In the genomic region with DNA sequence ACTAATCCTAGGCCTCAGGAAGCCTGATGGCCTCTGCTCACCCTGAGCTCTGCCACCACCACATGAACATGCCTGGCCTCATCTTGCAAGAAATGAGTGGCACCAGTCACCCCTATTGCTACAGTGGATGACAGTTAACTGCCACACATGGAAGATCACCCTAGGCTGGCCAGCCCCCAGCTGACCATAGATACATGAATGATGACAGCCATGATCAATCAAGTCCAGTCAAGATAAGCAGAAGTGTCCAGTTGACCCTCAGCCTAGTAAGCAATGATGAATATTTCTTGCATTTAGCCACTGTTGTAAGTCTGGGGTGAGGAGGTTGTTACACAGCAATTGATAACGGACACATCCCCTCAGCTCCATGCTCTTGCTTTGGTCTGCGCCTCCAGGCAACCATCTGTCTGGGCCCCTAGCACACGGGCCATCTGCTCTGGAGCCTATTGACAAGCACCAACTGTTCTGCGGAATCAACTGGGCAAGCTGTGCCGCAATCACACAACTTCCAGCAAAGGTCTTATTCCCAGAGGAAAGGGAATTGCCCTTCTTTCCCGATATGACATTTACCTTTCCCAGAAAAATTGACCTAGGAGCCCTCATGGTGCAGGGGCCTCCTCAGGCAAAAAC, we compare ENCODE assay signal across 1 cellular context.
TF ChIP-seq lines count a peak whose summit lies in the region.

No MANE protein-coding gene starts in this region.

TF ChIP-seq in K562, 482 proteins besides CTCF, POLR2A, EP300 and RAD21 (continued from another document):
- TF ChIP-seq, protein P1, sequence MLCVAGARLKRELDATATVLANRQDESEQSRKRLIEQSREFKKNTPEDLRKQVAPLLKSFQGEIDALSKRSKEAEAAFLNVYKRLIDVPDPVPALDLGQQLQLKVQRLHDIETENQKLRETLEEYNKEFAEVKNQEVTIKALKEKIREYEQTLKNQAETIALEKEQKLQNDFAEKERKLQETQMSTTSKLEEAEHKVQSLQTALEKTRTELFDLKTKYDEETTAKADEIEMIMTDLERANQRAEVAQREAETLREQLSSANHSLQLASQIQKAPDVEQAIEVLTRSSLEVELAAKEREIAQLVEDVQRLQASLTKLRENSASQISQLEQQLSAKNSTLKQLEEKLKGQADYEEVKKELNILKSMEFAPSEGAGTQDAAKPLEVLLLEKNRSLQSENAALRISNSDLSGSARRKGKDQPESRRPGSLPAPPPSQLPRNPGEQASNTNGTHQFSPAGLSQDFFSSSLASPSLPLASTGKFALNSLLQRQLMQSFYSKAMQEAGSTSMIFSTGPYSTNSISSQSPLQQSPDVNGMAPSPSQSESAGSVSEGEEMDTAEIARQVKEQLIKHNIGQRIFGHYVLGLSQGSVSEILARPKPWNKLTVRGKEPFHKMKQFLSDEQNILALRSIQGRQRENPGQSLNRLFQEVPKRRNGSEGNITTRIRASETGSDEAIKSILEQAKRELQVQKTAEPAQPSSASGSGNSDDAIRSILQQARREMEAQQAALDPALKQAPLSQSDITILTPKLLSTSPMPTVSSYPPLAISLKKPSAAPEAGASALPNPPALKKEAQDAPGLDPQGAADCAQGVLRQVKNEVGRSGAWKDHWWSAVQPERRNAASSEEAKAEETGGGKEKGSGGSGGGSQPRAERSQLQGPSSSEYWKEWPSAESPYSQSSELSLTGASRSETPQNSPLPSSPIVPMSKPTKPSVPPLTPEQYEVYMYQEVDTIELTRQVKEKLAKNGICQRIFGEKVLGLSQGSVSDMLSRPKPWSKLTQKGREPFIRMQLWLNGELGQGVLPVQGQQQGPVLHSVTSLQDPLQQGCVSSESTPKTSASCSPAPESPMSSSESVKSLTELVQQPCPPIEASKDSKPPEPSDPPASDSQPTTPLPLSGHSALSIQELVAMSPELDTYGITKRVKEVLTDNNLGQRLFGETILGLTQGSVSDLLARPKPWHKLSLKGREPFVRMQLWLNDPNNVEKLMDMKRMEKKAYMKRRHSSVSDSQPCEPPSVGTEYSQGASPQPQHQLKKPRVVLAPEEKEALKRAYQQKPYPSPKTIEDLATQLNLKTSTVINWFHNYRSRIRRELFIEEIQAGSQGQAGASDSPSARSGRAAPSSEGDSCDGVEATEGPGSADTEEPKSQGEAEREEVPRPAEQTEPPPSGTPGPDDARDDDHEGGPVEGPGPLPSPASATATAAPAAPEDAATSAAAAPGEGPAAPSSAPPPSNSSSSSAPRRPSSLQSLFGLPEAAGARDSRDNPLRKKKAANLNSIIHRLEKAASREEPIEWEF (CRISPR knock-in tag; IDR thresholded peaks at IDR 0.05) = no peak
- TF ChIP-seq HEY1 (CRISPR knock-in tag; IDR thresholded peaks at IDR 0.05; ENCODE audit: borderline replicate concordance) = no peak
